ENCODE assay signal across 15 cellular contexts in the genomic region with DNA sequence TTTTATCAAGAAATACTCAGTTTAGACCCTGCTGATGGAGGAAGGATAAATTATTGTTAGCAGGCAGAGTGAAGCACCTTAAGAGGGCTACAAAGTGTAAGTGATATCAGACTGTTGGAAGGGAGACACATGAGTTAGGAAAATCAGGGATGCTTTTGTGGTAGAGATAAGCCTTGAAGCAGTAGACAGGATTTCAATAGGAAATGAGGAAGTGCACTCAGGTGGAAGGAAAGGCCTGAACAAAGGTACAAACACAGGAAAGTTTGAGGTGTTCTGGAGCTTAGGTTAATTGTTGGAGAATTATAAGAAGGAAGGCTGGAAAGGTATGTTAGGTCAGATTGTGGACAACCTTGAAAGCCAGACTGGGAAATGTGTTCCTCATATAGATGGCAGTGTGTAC. TPM values are rescaled to one million over a fixed set of nuclear protein-coding genes. Genes with fewer than 3 reads are reported as not detected.
"Had no signal": no experiment of that assay in that cellular context is flagged by ENCODE, and none has a peak within 500 bp of the region (broad histone marks: within the 10 kb centered on the region; RNA-seq: fewer than 3 reads in every experiment).

No MANE protein-coding gene starts in this region.

- H3K4me1 ChIP-seq: prostate gland, right lobe of liver, upper lobe of right lung had no signal

- DNase-seq: activated CD4-positive, alpha-beta memory T cell treated with anti-CD3 and anti-CD28 coated beads, Interleukin-2, amount 10 ng/mL, durations not matched to agents 7 days and 5 days; activated naive CD4-positive, alpha-beta T cell treated with Interleukin-2 at 50 U/mL for 16 hours; central memory CD4-positive, alpha-beta T cell; cortex of kidney; effector memory CD8-positive, alpha-beta T cell; stimulated activated CD4-positive, alpha-beta T cell treated with anti-CD3 and anti-CD28 coated beads, Interleukin-12 subunit alpha, Interleukin-12 subunit beta, amount 100 ng/mL, for 4 hours had no signal

- H3K9me3 ChIP-seq: mucosa of descending colon, prostate gland, right lobe of liver, upper lobe of right lung had no signal

- H3K4me3 Mint-ChIP-seq: activated CD4-positive, alpha-beta memory T cell treated with anti-CD3 and anti-CD28 coated beads, Interleukin-2, amount 10 ng/mL, durations not matched to agents 7 days and 5 days; effector memory CD8-positive, alpha-beta T cell; natural killer cell; stimulated activated naive CD8-positive, alpha-beta T cell treated with anti-CD3 and anti-CD28 coated beads, Interleukin-15, Interleukin-2, amounts not matched to agents 100 ng/mL and 50 ng/mL, for 24 hours had no signal

- H3K4me3 ChIP-seq: mucosa of descending colon, prostate gland, right lobe of liver, upper lobe of right lung had no signal

- H3K36me3 Mint-ChIP-seq: natural killer cell had no signal

- H3K27ac ChIP-seq: prostate gland, right lobe of liver, upper lobe of right lung, VCaP had no signal

- H3K27ac Mint-ChIP-seq: activated CD4-positive, alpha-beta memory T cell treated with anti-CD3 and anti-CD28 coated beads, Interleukin-2, amount 10 ng/mL, durations not matched to agents 7 days and 5 days; effector memory CD8-positive, alpha-beta T cell; natural killer cell; stimulated activated naive CD8-positive, alpha-beta T cell treated with anti-CD3 and anti-CD28 coated beads, Interleukin-15, Interleukin-2, amounts not matched to agents 100 ng/mL and 50 ng/mL, for 24 hours; T-cell had no signal

- ATAC-seq: T-cell had no signal

- H3K27me3 Mint-ChIP-seq: activated CD4-positive, alpha-beta memory T cell treated with anti-CD3 and anti-CD28 coated beads, Interleukin-2, amount 10 ng/mL, durations not matched to agents 7 days and 5 days; effector memory CD8-positive, alpha-beta T cell; stimulated activated naive CD8-positive, alpha-beta T cell treated with anti-CD3 and anti-CD28 coated beads, Interleukin-15, Interleukin-2, amounts not matched to agents 100 ng/mL and 50 ng/mL, for 24 hours; T-cell had no signal

- H3K36me3 ChIP-seq: prostate gland, right lobe of liver had no signal

- H3K27me3 ChIP-seq: right lobe of liver, upper lobe of right lung had no signal

- H3K9me3 Mint-ChIP-seq: effector memory CD8-positive, alpha-beta T cell; natural killer cell had no signal

RNA-seq across cellular contexts. Expression of a gene that starts 13.9 kb away (rescaled TPM):
- total RNA-seq: activated CD4-positive, alpha-beta memory T cell treated with anti-CD3 and anti-CD28 coated beads, Interleukin-2, amount 10 ng/mL, durations not matched to agents 7 days and 5 days; esophagus mucosa; natural killer cell; right lobe of liver; T-cell; upper lobe of right lung had no signal
